26 cellular contexts compared by ENCODE assay signal in genomic region chr12:6318440-6318879, GRCh38. TPM values are rescaled to one million over a fixed set of nuclear protein-coding genes. Genes with fewer than 3 reads are reported as not detected.
DNase-seq lines count a peak whose midpoint lies in the region; ATAC-seq and TF ChIP-seq lines count a peak whose summit lies in the region.
"Had no signal": no experiment of that assay in that cellular context is flagged by ENCODE, and none has a peak within 500 bp of the region (broad histone marks: within the 10 kb centered on the region; RNA-seq: fewer than 3 reads in every experiment).

No MANE protein-coding gene starts in this region.

- peaks cover 0 to 1% of the 10 kb centered on the region in 2 donors for H3K36me3 Mint-ChIP-seq in CD4-positive, alpha-beta memory T cell
- peaks cover 7% of the 10 kb centered on the region for H3K36me3 Mint-ChIP-seq in activated naive CD8-positive, alpha-beta T cell treated with anti-CD3 and anti-CD28 coated beads, Interleukin-2, amount 10 ng/mL, durations not matched to agents 7 days and 5 days
- H3K36me3 Mint-ChIP-seq in natural killer cell treated with Interleukin-12 subunit alpha and Interleukin-12 subunit beta and Interleukin-15 and Interleukin-18, amount 100 ng/mL, for 72 hours: no peaks in the 10 kb centered on the region
- H3K36me3 Mint-ChIP-seq: CD4-positive, CD25-positive, alpha-beta regulatory T cell; memory B cell; stimulated activated memory B cell treated with anti-CD40 and anti-IgM and Interleukin-4, amounts not matched to agents 10 μg/mL and 1 μg/mL and 100 μg/mL, for 72 hours had no signal

- H3F3A ChIP-seq in GM23248 (ENCODE audit: insufficient read depth): peaks cover 18% of the 10 kb centered on the region; the same call in 1 of the 2 replicates

- H3K9me3 ChIP-seq in CD4-positive, alpha-beta memory T cell (ENCODE audit: control insufficient read depth in 1 of 2, low read length in 2 of 2): no peaks in the 10 kb centered on the region
- H3K9me3 ChIP-seq in GM23248 (ENCODE audit: low read depth): no peaks in the 10 kb centered on the region
- H3K9me3 ChIP-seq: heart left ventricle, MG63, SK-N-SH, thoracic aorta, vagina had no signal

- intact Hi-C loops in CD4-positive, alpha-beta memory T cell (cut with micrococcal nuclease): no loop called here

- no peaks in the 10 kb centered on the region for H3K9me3 Mint-ChIP-seq in CD4-positive, alpha-beta memory T cell
- no peaks in the 10 kb centered on the region for H3K9me3 Mint-ChIP-seq in activated naive CD8-positive, alpha-beta T cell treated with anti-CD3 and anti-CD28 coated beads, Interleukin-2, amount 10 ng/mL, durations not matched to agents 7 days and 5 days
- H3K9me3 Mint-ChIP-seq in natural killer cell treated with Interleukin-12 subunit alpha and Interleukin-12 subunit beta and Interleukin-15 and Interleukin-18, amount 100 ng/mL, for 72 hours: no peaks in the 10 kb centered on the region
- H3K9me3 Mint-ChIP-seq: memory B cell; stimulated activated memory B cell treated with anti-CD40 and anti-IgM and Interleukin-4, amounts not matched to agents 10 μg/mL and 1 μg/mL and 100 μg/mL, for 72 hours had no signal

- WGBS in GM23248 (ENCODE audit: low coverage in 1 of 2, low lambda C conversion rate in 2 of 2, missing lambda C conversion rate in 2 of 2), 2 experiments: 74 to 77% methylated on average over 16 of the region's 16 CpGs

- ATAC-seq in activated naive CD8-positive, alpha-beta T cell treated with anti-CD3 and anti-CD28 coated beads, Interleukin-2, amount 10 ng/mL, durations not matched to agents 7 days and 5 days (ENCODE audit: low read depth): peak; percentile 49
- ATAC-seq in natural killer cell treated with Interleukin-12 subunit alpha and Interleukin-12 subunit beta and Interleukin-15 and Interleukin-18, amount 100 ng/mL, for 72 hours: peak; percentile 1 to 28
- ATAC-seq: heart left ventricle; left cardiac atrium; stimulated activated memory B cell treated with anti-CD40 and anti-IgM and Interleukin-4, amounts not matched to agents 10 μg/mL and 1 μg/mL and 100 μg/mL, for 72 hours had no signal

- no peak overlapping the region for H3K27ac ChIP-seq in CD4-positive, alpha-beta memory T cell (ENCODE audit: low read depth, low read length)
- H3K27ac ChIP-seq in GM23248 (no peak overlapping the region), coronary artery (no peak overlapping the region)
- H3K27ac ChIP-seq: dorsolateral prefrontal cortex, heart left ventricle, thoracic aorta, vagina had no signal

- H3K4me2 ChIP-seq in GM23248 (ENCODE audit: unreplicated experiment): no peak overlapping the region
- H3K4me2 ChIP-seq: SK-N-SH had no signal

- H3K27me3 Mint-ChIP-seq in CD4-positive, alpha-beta memory T cell: no peaks in the 10 kb centered on the region
- peaks cover 1% of the 10 kb centered on the region for H3K27me3 Mint-ChIP-seq in activated naive CD8-positive, alpha-beta T cell treated with anti-CD3 and anti-CD28 coated beads, Interleukin-2, amount 10 ng/mL, durations not matched to agents 7 days and 5 days
- no peaks in the 10 kb centered on the region for H3K27me3 Mint-ChIP-seq in natural killer cell treated with Interleukin-12 subunit alpha and Interleukin-12 subunit beta and Interleukin-15 and Interleukin-18, amount 100 ng/mL, for 72 hours

- H2AFZ ChIP-seq in GM23248: no peak overlapping the region

- H3K27me3 ChIP-seq in CD4-positive, alpha-beta memory T cell (ENCODE audit: insufficient read depth, low read length): no peaks in the 10 kb centered on the region
- H3K27me3 ChIP-seq in GM23248 (replicated peaks; ENCODE audit: insufficient read depth): no peaks in the 10 kb centered on the region
- H3K27me3 ChIP-seq: heart left ventricle, MG63, vagina had no signal

- no peaks in the 10 kb centered on the region for H3K79me2 ChIP-seq in GM23248 (ENCODE audit: insufficient read depth)

- H3K9me2 ChIP-seq in GM23248 (ENCODE audit: insufficient read depth): no peaks in the 10 kb centered on the region
- H3K9me2 ChIP-seq: SK-N-SH had no signal

- CTCF ChIA-PET in CD4-positive, alpha-beta memory T cell (lab: Charles Lee; ENCODE audit: partially characterized antibody): interaction anchor here (1.6 kb wide), 1 partner anchor 219 kb away, joined by 4 read pairs; no protein-coding TSS in a partner anchor

- peak overlapping the region in 1 of 8 donors; percentile 55 for H3K4me3 Mint-ChIP-seq in CD4-positive, alpha-beta memory T cell
- H3K4me3 Mint-ChIP-seq in activated naive CD8-positive, alpha-beta T cell treated with anti-CD3 and anti-CD28 coated beads, Interleukin-2, amount 10 ng/mL, durations not matched to agents 7 days and 5 days: peak overlapping the region; percentile 77
- peak overlapping the region; percentile 25 for H3K4me3 Mint-ChIP-seq in natural killer cell treated with Interleukin-12 subunit alpha and Interleukin-12 subunit beta and Interleukin-15 and Interleukin-18, amount 100 ng/mL, for 72 hours
- H3K4me3 Mint-ChIP-seq: memory B cell; stimulated activated memory B cell treated with anti-CD40 and anti-IgM and Interleukin-4, amounts not matched to agents 10 μg/mL and 1 μg/mL and 100 μg/mL, for 72 hours had no signal

- in situ Hi-C loops in GM23248 (cut with MboI): no loop called here

- peak overlapping the region in 4 of 7 donors; percentile 3 to 52 (median 26) for H3K27ac Mint-ChIP-seq in CD4-positive, alpha-beta memory T cell
- H3K27ac Mint-ChIP-seq in activated naive CD8-positive, alpha-beta T cell treated with anti-CD3 and anti-CD28 coated beads, Interleukin-2, amount 10 ng/mL, durations not matched to agents 7 days and 5 days: peak overlapping the region; percentile 86
- H3K27ac Mint-ChIP-seq in natural killer cell treated with Interleukin-12 subunit alpha and Interleukin-12 subunit beta and Interleukin-15 and Interleukin-18, amount 100 ng/mL, for 72 hours: peak overlapping the region; percentile 37 to 72
- H3K27ac Mint-ChIP-seq: memory B cell; stimulated activated memory B cell treated with anti-CD40 and anti-IgM and Interleukin-4, amounts not matched to agents 10 μg/mL and 1 μg/mL and 100 μg/mL, for 72 hours had no signal

- no peaks in the 10 kb centered on the region for H4K20me1 ChIP-seq in GM23248 (ENCODE audit: insufficient read depth)

- no peak for DNase-seq in CD4-positive, alpha-beta memory T cell
- DNase-seq in GM23248 (peak; percentile 0), 8988T (no peak), NCI-H526 (lab: John Stamatoyannopoulos, UW) (no peak), coronary artery (ENCODE audit: low spot score) (no peak)
- DNase-seq in activated naive CD8-positive, alpha-beta T cell treated with anti-CD3 and anti-CD28 coated beads, Interleukin-2, amount 10 ng/mL, durations not matched to agents 7 days and 5 days: peak; percentile 50
- no peak for DNase-seq in natural killer cell treated with Interleukin-12 subunit alpha and Interleukin-12 subunit beta and Interleukin-15 and Interleukin-18, amount 100 ng/mL, for 72 hours (ENCODE audit: low spot score)
- DNase-seq: activated CD4-positive, alpha-beta T cell treated with anti-CD3 and anti-CD28 coated beads, Interleukin-2, amount 50 U/mL, for 48 hours; activated CD4-positive, CD25-positive, alpha-beta regulatory T cell; activated T-cell treated with anti-CD3 and anti-CD28 coated beads for 4 hours; CD4-positive, CD25-positive, alpha-beta regulatory T cell; DMS153; dorsolateral prefrontal cortex; heart left ventricle; left cardiac atrium; MG63; NCI-H2081 treated with DMSO at 0.1 percent for 48 hours; OCI-M1; retina; SK-N-SH; stimulated activated CD4-positive, alpha-beta T cell treated with anti-CD3 and anti-CD28 coated beads, Interleukin-2, amount 100 ng/mL, for 48 hours; T-helper 9 cell had no signal

- H3K4me3 ChIP-seq in CD4-positive, alpha-beta memory T cell (ENCODE audit: low read length in 2 of 2): no peak overlapping the region
- H3K4me3 ChIP-seq in GM23248 (no peak overlapping the region), coronary artery (no peak overlapping the region)
- H3K4me3 ChIP-seq: dorsolateral prefrontal cortex, heart left ventricle, MG63, thoracic aorta, vagina had no signal

- no peak overlapping the region for H3K9ac ChIP-seq in GM23248
- H3K9ac ChIP-seq: SK-N-SH had no signal

- H3K4me1 ChIP-seq in CD4-positive, alpha-beta memory T cell (ENCODE audit: insufficient read depth, low read length): peaks cover 24% of the 10 kb centered on the region
- H3K4me1 ChIP-seq in GM23248 (ENCODE audit: insufficient read depth): peaks cover 9% of the 10 kb centered on the region

- TF ChIP-seq CTCF in coronary artery (IDR thresholded peaks at IDR 0.05): no peak

- peaks cover 19 to 34% (median 26%) of the 10 kb centered on the region in 4 donors for H3K4me1 Mint-ChIP-seq in CD4-positive, alpha-beta memory T cell
- H3K4me1 Mint-ChIP-seq in activated naive CD8-positive, alpha-beta T cell treated with anti-CD3 and anti-CD28 coated beads, Interleukin-2, amount 10 ng/mL, durations not matched to agents 7 days and 5 days: peaks cover 27% of the 10 kb centered on the region
- peaks cover 33 to 37% of the 10 kb centered on the region in 2 donors for H3K4me1 Mint-ChIP-seq in natural killer cell treated with Interleukin-12 subunit alpha and Interleukin-12 subunit beta and Interleukin-15 and Interleukin-18, amount 100 ng/mL, for 72 hours (ENCODE audit: low read depth in 2 of 2)

- no peaks in the 10 kb centered on the region for H3K36me3 ChIP-seq in CD4-positive, alpha-beta memory T cell (ENCODE audit: insufficient read depth, low read length)
- H3K36me3 ChIP-seq in GM23248 (ENCODE audit: low read depth): no peaks in the 10 kb centered on the region
- H3K36me3 ChIP-seq: heart left ventricle, thoracic aorta, vagina had no signal

- POLR2A ChIA-PET in CD4-positive, alpha-beta memory T cell (lab: Charles Lee; ENCODE audit: partially characterized antibody): no interaction called here
- POLR2A ChIA-PET in activated naive CD8-positive, alpha-beta T cell treated with anti-CD3 and anti-CD28 coated beads, Interleukin-2, amount 10 ng/mL, durations not matched to agents 7 days and 5 days (lab: Charles Lee): interaction anchor here (0.6 to 1.6 kb wide), 4 partner anchors 14 to 216 kb away, joined by 3 to 5 read pairs (median 4); partner anchors contain the start of gene GAPDH

RNA-seq across cellular contexts. Expression of gene PLEKHG6, which starts 8.0 kb away (rescaled TPM):
- total RNA-seq in CD4-positive, alpha-beta memory T cell: not detected
- polyA plus RNA-seq in CD4-positive, alpha-beta memory T cell: under 1 TPM in 1 of 2 donors, not detected in 1; 0.22 TPM
- total RNA-seq in GM23248 (2014; rRNA removed; shearing (Covaris generic)): not detected in 2 replicates
- polyA plus RNA-seq in GM23248 (2016; fragmentation: Nextera tagmentation; extraction: Ambion mirVana): 0.30 TPM in 1 of 2 replicates, not detected in the other
- total RNA-seq in activated naive CD8-positive, alpha-beta T cell treated with anti-CD3 and anti-CD28 coated beads, Interleukin-2, amount 10 ng/mL, durations not matched to agents 7 days and 5 days: not detected
- total RNA-seq in natural killer cell treated with Interleukin-12 subunit alpha and Interleukin-12 subunit beta and Interleukin-15 and Interleukin-18, amount 100 ng/mL, for 72 hours: not detected
- total RNA-seq: CD4-positive, CD25-positive, alpha-beta regulatory T cell had no signal

RNA-seq across cellular contexts. Expression of gene TNFRSF1A, which starts 23.4 kb away (rescaled TPM):
- 10 to 100 TPM; 80.7 to 86.7 TPM for total RNA-seq in CD4-positive, alpha-beta memory T cell
- polyA plus RNA-seq in CD4-positive, alpha-beta memory T cell: 10 to 100 TPM; 14.5 to 36.4 TPM
- total RNA-seq in GM23248 (2014; rRNA removed; shearing (Covaris generic)): 247 and 343 TPM in 2 replicates
- 183 and 197 TPM in 2 replicates for polyA plus RNA-seq in GM23248 (2016; fragmentation: Nextera tagmentation; extraction: Ambion mirVana)
- total RNA-seq in activated naive CD8-positive, alpha-beta T cell treated with anti-CD3 and anti-CD28 coated beads, Interleukin-2, amount 10 ng/mL, durations not matched to agents 7 days and 5 days: 10 to 100 TPM; 82.9 to 87.1 TPM
- total RNA-seq in natural killer cell treated with Interleukin-12 subunit alpha and Interleukin-12 subunit beta and Interleukin-15 and Interleukin-18, amount 100 ng/mL, for 72 hours: 100 to 1,000 TPM in 1 of 2 donors, 10 to 100 TPM in 1; 83.2 to 102 TPM

RNA-seq across cellular contexts. Expression of gene SCNN1A, which starts 56.9 kb away (rescaled TPM):
- 1 to 10 TPM in 1 of 2 experiments, under 1 TPM in 1; 0.67 to 1.3 TPM for total RNA-seq in CD4-positive, alpha-beta memory T cell
- polyA plus RNA-seq in CD4-positive, alpha-beta memory T cell: under 1 TPM; 0.24 to 0.53 TPM
- total RNA-seq in GM23248 (2014; rRNA removed; shearing (Covaris generic)): 0.76 TPM in 1 of 2 replicates, not detected in the other
- 0.25 and 0.59 TPM in 2 replicates for polyA plus RNA-seq in GM23248 (2016; fragmentation: Nextera tagmentation; extraction: Ambion mirVana)
- total RNA-seq in activated naive CD8-positive, alpha-beta T cell treated with anti-CD3 and anti-CD28 coated beads, Interleukin-2, amount 10 ng/mL, durations not matched to agents 7 days and 5 days: 1 to 10 TPM in 1 of 2 experiments, under 1 TPM in 1; 0.43 to 1.1 TPM
- not detected for total RNA-seq in natural killer cell treated with Interleukin-12 subunit alpha and Interleukin-12 subunit beta and Interleukin-15 and Interleukin-18, amount 100 ng/mL, for 72 hours

Comparison
In these comparisons a context has a peak if more than half of its experiments do, and no peak if none do; other contexts are left out.
1. DNase-seq: peak in GM23248 (single experiment) and activated naive CD8-positive, alpha-beta T cell treated with anti-CD3 and anti-CD28 coated beads, Interleukin-2, amount 10 ng/mL, durations not matched to agents 7 days and 5 days (single experiment); none in CD4-positive, alpha-beta memory T cell (0 of 5), natural killer cell treated with Interleukin-12 subunit alpha and Interleukin-12 subunit beta and Interleukin-15 and Interleukin-18, amount 100 ng/mL, for 72 hours (single experiment), 8988T (single experiment), NCI-H526 (0 of 2) and coronary artery (single experiment).
2. H3K27ac Mint-ChIP-seq: peak in every context shown above with its lines; median percentile 86 in activated naive CD8-positive, alpha-beta T cell treated with anti-CD3 and anti-CD28 coated beads, Interleukin-2, amount 10 ng/mL, durations not matched to agents 7 days and 5 days; 54 in natural killer cell treated with Interleukin-12 subunit alpha and Interleukin-12 subunit beta and Interleukin-15 and Interleukin-18, amount 100 ng/mL, for 72 hours; 26 in CD4-positive, alpha-beta memory T cell.